1 cellular context compared by ENCODE assay signal in the genomic region with DNA sequence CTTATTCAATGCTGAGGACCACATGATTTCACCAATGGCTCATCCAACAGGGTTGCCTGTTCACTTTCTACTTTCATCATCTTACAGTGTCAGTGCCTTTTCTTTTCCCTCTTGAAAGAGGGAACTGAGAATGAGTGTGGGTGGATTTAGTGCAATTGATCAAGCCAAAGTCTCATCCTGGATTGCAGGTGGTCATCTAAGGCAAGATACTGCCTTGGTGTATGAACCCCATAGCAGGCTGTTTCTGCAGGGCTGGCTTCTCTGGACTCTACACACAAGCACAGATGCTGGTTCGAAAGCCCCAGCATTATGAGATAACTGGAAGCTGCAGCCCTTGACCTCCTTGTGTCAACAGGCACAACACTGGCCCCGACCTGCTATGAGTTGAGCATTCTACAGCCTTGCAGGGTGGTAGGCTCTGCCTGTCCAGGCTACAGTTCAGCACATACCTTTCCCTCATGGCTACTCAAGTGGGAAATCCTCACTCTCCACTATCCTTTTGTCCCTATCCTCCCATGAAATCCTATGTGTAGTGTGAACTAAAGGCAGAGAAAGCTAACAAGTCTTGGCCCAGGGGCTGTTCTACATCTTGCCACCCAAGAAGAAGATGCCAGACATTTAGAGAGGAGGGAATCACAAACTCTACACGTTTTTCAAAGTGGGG.
A peak's percentile ranks its signal among the peaks of the same experiment; 100 is the strongest.
TF ChIP-seq lines count a peak whose summit lies in the region.

No MANE protein-coding gene starts in this region.

TF ChIP-seq in HepG2, 621 proteins besides CTCF, POLR2A, EP300 and RAD21 (continued from another document and continues in another):
- TF ChIP-seq ZNF616 (CRISPR knock-in tag; IDR thresholded peaks at IDR 0.05; ENCODE audit: low read depth) (no peak), NFIB (CRISPR knock-in tag; IDR thresholded peaks at IDR 0.05; ENCODE audit: borderline replicate concordance) (no peak), ZNF652 (CRISPR knock-in tag; IDR thresholded peaks at IDR 0.05; ENCODE audit: borderline replicate concordance, low read depth) (no peak), ZNF292 (CRISPR knock-in tag; IDR thresholded peaks at IDR 0.05; ENCODE audit: borderline replicate concordance, low read depth) (peak; percentile 79; the same call in 1 of the 2 replicates), HDAC6 (IDR thresholded peaks at IDR 0.05; ENCODE audit: low read depth, low read length) (no peak), ZBTB7A (CRISPR knock-in tag; IDR thresholded peaks at IDR 0.05) (no peak), ZMYM3 (CRISPR knock-in tag; IDR thresholded peaks at IDR 0.05) (no peak), IRF9 (CRISPR knock-in tag; IDR thresholded peaks at IDR 0.05; ENCODE audit: borderline replicate concordance) (no peak), ZSCAN22 (CRISPR knock-in tag; IDR thresholded peaks at IDR 0.05) (no peak), ZKSCAN8 (CRISPR knock-in tag; IDR thresholded peaks at IDR 0.05; ENCODE audit: borderline replicate concordance) (no peak), ZNF75D (CRISPR knock-in tag; IDR thresholded peaks at IDR 0.05; ENCODE audit: borderline replicate concordance) (peak; percentile 98), ZNF546 (CRISPR knock-in tag; conservative IDR thresholded peaks at IDR 0.05) (no peak), ZNF136 (CRISPR knock-in tag; IDR thresholded peaks at IDR 0.05; ENCODE audit: low read depth) (no peak), FOXP4 (CRISPR knock-in tag; IDR thresholded peaks at IDR 0.05) (no peak), DNMT1 (CRISPR knock-in tag; IDR thresholded peaks at IDR 0.05) (no peak), ZNF772 (CRISPR knock-in tag; IDR thresholded peaks at IDR 0.05) (no peak), MLXIP (CRISPR knock-in tag; IDR thresholded peaks at IDR 0.05; ENCODE audit: borderline replicate concordance) (no peak), ATF7-NPFF (CRISPR knock-in tag; IDR thresholded peaks at IDR 0.05; ENCODE audit: low read depth) (no peak), TBX2 (CRISPR knock-in tag; IDR thresholded peaks at IDR 0.05; ENCODE audit: borderline replicate concordance) (no peak), ZNF7 (CRISPR knock-in tag; IDR thresholded peaks at IDR 0.05) (no peak), NR2F2 (IDR thresholded peaks at IDR 0.05; ENCODE audit: borderline replicate concordance, low read depth) (0 out of 2 replicates have a peak, but pooled peaks have one; percentile 46), MIER3 (CRISPR knock-in tag; IDR thresholded peaks at IDR 0.05; ENCODE audit: borderline replicate concordance) (no peak), ZNF644 (CRISPR knock-in tag; IDR thresholded peaks at IDR 0.05; ENCODE audit: low read depth) (peak; percentile 24; the same call in 1 of the 2 replicates), ZNF746 (CRISPR knock-in tag; IDR thresholded peaks at IDR 0.05) (no peak), ZNF607 (CRISPR knock-in tag; IDR thresholded peaks at IDR 0.05; ENCODE audit: borderline replicate concordance) (no peak), GTF3A (CRISPR knock-in tag; conservative IDR thresholded peaks at IDR 0.05) (no peak), ATF6 (CRISPR knock-in tag; conservative IDR thresholded peaks at IDR 0.05) (no peak), SP140L (CRISPR knock-in tag; IDR thresholded peaks at IDR 0.05; ENCODE audit: borderline replicate concordance) (no peak), HOXA5 (CRISPR knock-in tag; IDR thresholded peaks at IDR 0.05) (no peak), ZNF20 (CRISPR knock-in tag; IDR thresholded peaks at IDR 0.05) (no peak), KDM6A (CRISPR knock-in tag; IDR thresholded peaks at IDR 0.05; ENCODE audit: low read depth) (no peak), KDM2A (CRISPR knock-in tag; IDR thresholded peaks at IDR 0.05; ENCODE audit: borderline replicate concordance, low read depth) (0 out of 2 replicates have a peak, but pooled peaks have one; percentile 26), TSC22D2 (CRISPR knock-in tag; IDR thresholded peaks at IDR 0.05; ENCODE audit: borderline replicate concordance) (no peak)
- TF ChIP-seq, protein P1, sequence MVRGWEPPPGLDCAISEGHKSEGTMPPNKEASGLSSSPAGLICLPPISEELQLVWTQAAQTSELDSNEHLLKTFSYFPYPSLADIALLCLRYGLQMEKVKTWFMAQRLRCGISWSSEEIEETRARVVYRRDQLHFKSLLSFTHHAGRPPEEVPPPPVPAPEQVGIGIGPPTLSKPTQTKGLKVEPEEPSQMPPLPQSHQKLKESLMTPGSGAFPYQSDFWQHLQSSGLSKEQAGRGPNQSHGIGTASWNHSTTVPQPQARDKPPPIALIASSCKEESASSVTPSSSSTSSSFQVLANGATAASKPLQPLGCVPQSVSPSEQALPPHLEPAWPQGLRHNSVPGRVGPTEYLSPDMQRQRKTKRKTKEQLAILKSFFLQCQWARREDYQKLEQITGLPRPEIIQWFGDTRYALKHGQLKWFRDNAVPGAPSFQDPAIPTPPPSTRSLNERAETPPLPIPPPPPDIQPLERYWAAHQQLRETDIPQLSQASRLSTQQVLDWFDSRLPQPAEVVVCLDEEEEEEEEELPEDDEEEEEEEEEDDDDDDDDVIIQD (CRISPR knock-in tag; IDR thresholded peaks at IDR 0.05; ENCODE audit: low read depth): no peak
- TF ChIP-seq, protein P2, sequence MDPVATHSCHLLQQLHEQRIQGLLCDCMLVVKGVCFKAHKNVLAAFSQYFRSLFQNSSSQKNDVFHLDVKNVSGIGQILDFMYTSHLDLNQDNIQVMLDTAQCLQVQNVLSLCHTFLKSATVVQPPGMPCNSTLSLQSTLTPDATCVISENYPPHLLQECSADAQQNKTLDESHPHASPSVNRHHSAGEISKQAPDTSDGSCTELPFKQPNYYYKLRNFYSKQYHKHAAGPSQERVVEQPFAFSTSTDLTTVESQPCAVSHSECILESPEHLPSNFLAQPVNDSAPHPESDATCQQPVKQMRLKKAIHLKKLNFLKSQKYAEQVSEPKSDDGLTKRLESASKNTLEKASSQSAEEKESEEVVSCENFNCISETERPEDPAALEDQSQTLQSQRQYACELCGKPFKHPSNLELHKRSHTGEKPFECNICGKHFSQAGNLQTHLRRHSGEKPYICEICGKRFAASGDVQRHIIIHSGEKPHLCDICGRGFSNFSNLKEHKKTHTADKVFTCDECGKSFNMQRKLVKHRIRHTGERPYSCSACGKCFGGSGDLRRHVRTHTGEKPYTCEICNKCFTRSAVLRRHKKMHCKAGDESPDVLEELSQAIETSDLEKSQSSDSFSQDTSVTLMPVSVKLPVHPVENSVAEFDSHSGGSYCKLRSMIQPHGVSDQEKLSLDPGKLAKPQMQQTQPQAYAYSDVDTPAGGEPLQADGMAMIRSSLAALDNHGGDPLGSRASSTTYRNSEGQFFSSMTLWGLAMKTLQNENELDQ (CRISPR knock-in tag; IDR thresholded peaks at IDR 0.05; ENCODE audit: borderline replicate concordance): no peak
- TF ChIP-seq, protein P3, sequence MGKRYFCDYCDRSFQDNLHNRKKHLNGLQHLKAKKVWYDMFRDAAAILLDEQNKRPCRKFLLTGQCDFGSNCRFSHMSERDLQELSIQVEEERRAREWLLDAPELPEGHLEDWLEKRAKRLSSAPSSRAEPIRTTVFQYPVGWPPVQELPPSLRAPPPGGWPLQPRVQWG (CRISPR knock-in tag; IDR thresholded peaks at IDR 0.05; ENCODE audit: borderline replicate concordance, low read depth): no peak
- TF ChIP-seq, protein P4, sequence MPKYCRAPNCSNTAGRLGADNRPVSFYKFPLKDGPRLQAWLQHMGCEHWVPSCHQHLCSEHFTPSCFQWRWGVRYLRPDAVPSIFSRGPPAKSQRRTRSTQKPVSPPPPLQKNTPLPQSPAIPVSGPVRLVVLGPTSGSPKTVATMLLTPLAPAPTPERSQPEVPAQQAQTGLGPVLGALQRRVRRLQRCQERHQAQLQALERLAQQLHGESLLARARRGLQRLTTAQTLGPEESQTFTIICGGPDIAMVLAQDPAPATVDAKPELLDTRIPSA (CRISPR knock-in tag; IDR thresholded peaks at IDR 0.05; ENCODE audit: borderline replicate concordance): no peak
- TF ChIP-seq, protein P5, sequence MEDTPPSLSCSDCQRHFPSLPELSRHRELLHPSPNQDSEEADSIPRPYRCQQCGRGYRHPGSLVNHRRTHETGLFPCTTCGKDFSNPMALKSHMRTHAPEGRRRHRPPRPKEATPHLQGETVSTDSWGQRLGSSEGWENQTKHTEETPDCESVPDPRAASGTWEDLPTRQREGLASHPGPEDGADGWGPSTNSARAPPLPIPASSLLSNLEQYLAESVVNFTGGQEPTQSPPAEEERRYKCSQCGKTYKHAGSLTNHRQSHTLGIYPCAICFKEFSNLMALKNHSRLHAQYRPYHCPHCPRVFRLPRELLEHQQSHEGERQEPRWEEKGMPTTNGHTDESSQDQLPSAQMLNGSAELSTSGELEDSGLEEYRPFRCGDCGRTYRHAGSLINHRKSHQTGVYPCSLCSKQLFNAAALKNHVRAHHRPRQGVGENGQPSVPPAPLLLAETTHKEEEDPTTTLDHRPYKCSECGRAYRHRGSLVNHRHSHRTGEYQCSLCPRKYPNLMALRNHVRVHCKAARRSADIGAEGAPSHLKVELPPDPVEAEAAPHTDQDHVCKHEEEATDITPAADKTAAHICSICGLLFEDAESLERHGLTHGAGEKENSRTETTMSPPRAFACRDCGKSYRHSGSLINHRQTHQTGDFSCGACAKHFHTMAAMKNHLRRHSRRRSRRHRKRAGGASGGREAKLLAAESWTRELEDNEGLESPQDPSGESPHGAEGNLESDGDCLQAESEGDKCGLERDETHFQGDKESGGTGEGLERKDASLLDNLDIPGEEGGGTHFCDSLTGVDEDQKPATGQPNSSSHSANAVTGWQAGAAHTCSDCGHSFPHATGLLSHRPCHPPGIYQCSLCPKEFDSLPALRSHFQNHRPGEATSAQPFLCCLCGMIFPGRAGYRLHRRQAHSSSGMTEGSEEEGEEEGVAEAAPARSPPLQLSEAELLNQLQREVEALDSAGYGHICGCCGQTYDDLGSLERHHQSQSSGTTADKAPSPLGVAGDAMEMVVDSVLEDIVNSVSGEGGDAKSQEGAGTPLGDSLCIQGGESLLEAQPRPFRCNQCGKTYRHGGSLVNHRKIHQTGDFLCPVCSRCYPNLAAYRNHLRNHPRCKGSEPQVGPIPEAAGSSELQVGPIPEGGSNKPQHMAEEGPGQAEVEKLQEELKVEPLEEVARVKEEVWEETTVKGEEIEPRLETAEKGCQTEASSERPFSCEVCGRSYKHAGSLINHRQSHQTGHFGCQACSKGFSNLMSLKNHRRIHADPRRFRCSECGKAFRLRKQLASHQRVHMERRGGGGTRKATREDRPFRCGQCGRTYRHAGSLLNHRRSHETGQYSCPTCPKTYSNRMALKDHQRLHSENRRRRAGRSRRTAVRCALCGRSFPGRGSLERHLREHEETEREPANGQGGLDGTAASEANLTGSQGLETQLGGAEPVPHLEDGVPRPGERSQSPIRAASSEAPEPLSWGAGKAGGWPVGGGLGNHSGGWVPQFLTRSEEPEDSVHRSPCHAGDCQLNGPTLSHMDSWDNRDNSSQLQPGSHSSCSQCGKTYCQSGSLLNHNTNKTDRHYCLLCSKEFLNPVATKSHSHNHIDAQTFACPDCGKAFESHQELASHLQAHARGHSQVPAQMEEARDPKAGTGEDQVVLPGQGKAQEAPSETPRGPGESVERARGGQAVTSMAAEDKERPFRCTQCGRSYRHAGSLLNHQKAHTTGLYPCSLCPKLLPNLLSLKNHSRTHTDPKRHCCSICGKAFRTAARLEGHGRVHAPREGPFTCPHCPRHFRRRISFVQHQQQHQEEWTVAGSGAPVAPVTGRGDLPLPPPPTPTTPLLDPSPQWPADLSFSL (CRISPR knock-in tag; IDR thresholded peaks at IDR 0.05): no peak
